17 cellular contexts compared by ENCODE assay signal in the genomic region with DNA sequence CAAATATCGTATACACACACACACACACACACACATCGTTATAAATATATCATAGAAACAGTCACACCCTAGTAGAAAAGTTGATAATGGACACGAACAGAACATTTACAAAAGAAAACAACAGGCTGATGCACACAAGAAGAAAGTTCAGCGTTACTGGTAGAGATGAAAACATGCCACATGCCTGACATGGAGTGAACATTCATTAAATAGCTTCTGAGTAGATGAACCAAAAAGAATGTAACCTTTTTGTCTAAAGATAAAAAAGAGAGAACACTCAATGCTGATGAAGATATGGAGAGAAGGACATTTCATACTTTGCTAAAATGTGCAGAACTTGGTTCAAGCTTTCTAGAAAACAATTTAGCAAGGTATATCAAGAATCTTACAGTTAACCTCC.
A peak's percentile ranks its signal among the peaks of the same experiment; 100 is the strongest.
DNase-seq lines count a peak whose midpoint lies in the region; ATAC-seq lines count a peak whose summit lies in the region.
"Had no signal": no experiment of that assay in that cellular context is flagged by ENCODE, and none has a peak within 500 bp of the region (broad histone marks: within the 10 kb centered on the region; RNA-seq: fewer than 3 reads in every experiment).

No MANE protein-coding gene starts in this region.

- H2BK120ac ChIP-seq in mesenchymal stem cell (ENCODE audit: low read depth, low read length), result no peak overlapping the region

- no peaks in the 10 kb centered on the region for H3K9me3 Mint-ChIP-seq in activated CD4-positive, alpha-beta T cell treated with anti-CD3 and anti-CD28 coated beads for 36 hours (ENCODE audit: low read depth)
- no peaks in the 10 kb centered on the region for H3K9me3 Mint-ChIP-seq in activated naive CD8-positive, alpha-beta T cell treated with anti-CD3 and anti-CD28 coated beads for 36 hours

- intact Hi-C loops in activated CD4-positive, alpha-beta T cell treated with anti-CD3 and anti-CD28 coated beads for 36 hours (cut with DNase I, micrococcal nuclease), result no loop called here

- peaks cover 98% of the 10 kb centered on the region for H3K79me2 ChIP-seq in GM23248 (ENCODE audit: insufficient read depth)

- peak overlapping the region; percentile 100 for H3K9ac ChIP-seq in GM23248
- H3K9ac ChIP-seq in mesenchymal stem cell (ENCODE audit: low read length), result peak overlapping the region; percentile 91

- H3K36me3 ChIP-seq in GM23248 (ENCODE audit: low read depth) (peaks cover 74% of the 10 kb centered on the region), mesenchymal stem cell (ENCODE audit: control insufficient read depth in 1 of 2, insufficient read depth in 2 of 2, low read depth in 1 of 2, low read length in 2 of 2) (peaks cover 19 to 79% of the 10 kb centered on the region in 2 experiments)

- H3K27me3 ChIP-seq in GM23248 (replicated peaks; ENCODE audit: insufficient read depth) (no peaks in the 10 kb centered on the region), mesenchymal stem cell (ENCODE audit: control insufficient read depth in 1 of 2, insufficient read depth in 1 of 2, low read length in 2 of 2) (no peaks in the 10 kb centered on the region)
- H3K27me3 ChIP-seq: testis had no signal

- no peak overlapping the region for H3K23ac ChIP-seq in mesenchymal stem cell (ENCODE audit: low read length in 2 of 2)

- H3F3A ChIP-seq in GM23248 (ENCODE audit: insufficient read depth), result peaks cover 95% of the 10 kb centered on the region

- peak overlapping the region; percentile 94 for H3K4me2 ChIP-seq in GM23248 (ENCODE audit: unreplicated experiment)
- no peak overlapping the region for H3K4me2 ChIP-seq in mesenchymal stem cell (ENCODE audit: low read length, poor library complexity, severe bottlenecking)

- CTCF ChIA-PET in activated CD4-positive, alpha-beta T cell treated with anti-CD3 and anti-CD28 coated beads for 36 hours (lab: Charles Lee), result interaction anchor here (0.7 to 9.3 kb wide), 5 partner anchors 13 to 162 kb away, joined by 3 to 96 read pairs (median 4); no protein-coding TSS in a partner anchor

- H3K27ac ChIP-seq in GM23248, result peak overlapping the region; percentile 98
- H3K27ac ChIP-seq in mesenchymal stem cell (ENCODE audit: low read length, poor library complexity, severe bottlenecking), result peak overlapping the region; percentile 96
- H3K27ac ChIP-seq: testis had no signal

- no peak overlapping the region for H2BK5ac ChIP-seq in mesenchymal stem cell (ENCODE audit: low read depth, low read length, poor library complexity, severe bottlenecking)

- no peak overlapping the region for H3K14ac ChIP-seq in mesenchymal stem cell (ENCODE audit: low read length in 2 of 2)

- peaks cover 90% of the 10 kb centered on the region for H3K36me3 Mint-ChIP-seq in activated CD4-positive, alpha-beta T cell treated with anti-CD3 and anti-CD28 coated beads for 36 hours (ENCODE audit: low read depth)
- H3K36me3 Mint-ChIP-seq in activated naive CD8-positive, alpha-beta T cell treated with anti-CD3 and anti-CD28 coated beads for 36 hours, result peaks cover 87% of the 10 kb centered on the region

- H3K9me2 ChIP-seq in GM23248 (ENCODE audit: insufficient read depth), result no peaks in the 10 kb centered on the region

- H4K91ac ChIP-seq in mesenchymal stem cell (ENCODE audit: low read length), result no peak overlapping the region

- 68 to 74% methylated on average over 4 of the region's 4 CpGs for WGBS in GM23248 (ENCODE audit: low coverage in 1 of 2, low lambda C conversion rate in 2 of 2, missing lambda C conversion rate in 2 of 2), 2 experiments
- WGBS in mesenchymal stem cell, result 44% methylated on average over 4 of the region's 4 CpGs

- no peaks in the 10 kb centered on the region for H3K9me3 ChIP-seq in GM23248 (ENCODE audit: low read depth)
- H3K9me3 ChIP-seq in mesenchymal stem cell (ENCODE audit: control insufficient read depth, low read length), result no peaks in the 10 kb centered on the region
- H3K9me3 ChIP-seq: testis had no signal

- no peak overlapping the region for H4K8ac ChIP-seq in mesenchymal stem cell (ENCODE audit: low read length)

- H3K4me3 Mint-ChIP-seq in activated CD4-positive, alpha-beta T cell treated with anti-CD3 and anti-CD28 coated beads for 36 hours, result peak overlapping the region; percentile 16
- peak overlapping the region; percentile 8 for H3K4me3 Mint-ChIP-seq in activated naive CD8-positive, alpha-beta T cell treated with anti-CD3 and anti-CD28 coated beads for 36 hours

- no peak overlapping the region for H2BK15ac ChIP-seq in mesenchymal stem cell (ENCODE audit: low read depth, poor library complexity, severe bottlenecking)

- no peaks in the 10 kb centered on the region for H3K27me3 Mint-ChIP-seq in activated CD4-positive, alpha-beta T cell treated with anti-CD3 and anti-CD28 coated beads for 36 hours
- no peaks in the 10 kb centered on the region for H3K27me3 Mint-ChIP-seq in activated naive CD8-positive, alpha-beta T cell treated with anti-CD3 and anti-CD28 coated beads for 36 hours

- DNase-seq in activated CD4-positive, alpha-beta T cell treated with anti-CD3 and anti-CD28 coated beads for 36 hours, result no peak
- no peak for DNase-seq in activated CD4-positive, alpha-beta T cell treated with anti-CD3 and anti-CD28 coated beads, Interleukin-2, amount 50 U/mL, for 48 hours
- DNase-seq in GM23248 (no peak), mesenchymal stem cell (peak; percentile 33), GDM1 (lab: John Stamatoyannopoulos, UW) (no peak)
- DNase-seq in activated naive CD8-positive, alpha-beta T cell treated with anti-CD3 and anti-CD28 coated beads for 36 hours, result no peak
- DNase-seq: ACHN; activated gamma-delta T cell; cortex of kidney; mesendoderm; NCI-H2171; occipital lobe; stimulated activated CD4-positive, alpha-beta T cell treated with anti-CD3 and anti-CD28 coated beads, Interleukin-12 subunit alpha, Interleukin-12 subunit beta, amount 100 ng/mL, for 4 hours; testis had no signal

- in situ Hi-C loops in GM23248 (cut with MboI), result no loop called here

- POLR2A ChIA-PET in activated CD4-positive, alpha-beta T cell treated with anti-CD3 and anti-CD28 coated beads for 36 hours (lab: Charles Lee), result no interaction called here

- peaks cover 86% of the 10 kb centered on the region for H3K4me1 Mint-ChIP-seq in activated CD4-positive, alpha-beta T cell treated with anti-CD3 and anti-CD28 coated beads for 36 hours
- peaks cover 76% of the 10 kb centered on the region for H3K4me1 Mint-ChIP-seq in activated naive CD8-positive, alpha-beta T cell treated with anti-CD3 and anti-CD28 coated beads for 36 hours

- ATAC-seq in activated CD4-positive, alpha-beta T cell treated with anti-CD3 and anti-CD28 coated beads for 36 hours, result no peak
- ATAC-seq in GM21390 (IDR thresholded peaks at IDR 0.05; ENCODE audit: unreplicated experiment) (no peak), GM21825 (IDR thresholded peaks at IDR 0.05; ENCODE audit: unreplicated experiment) (no peak)
- ATAC-seq: activated CD4-positive, CD25-positive, alpha-beta regulatory T cell treated with anti-CD3 and anti-CD28 coated beads, Interleukin-2, amount 50 U/mL, for 24 hours had no signal

- H3K4me1 ChIP-seq in GM23248 (ENCODE audit: insufficient read depth) (peaks cover 52% of the 10 kb centered on the region), mesenchymal stem cell (ENCODE audit: control insufficient read depth, insufficient read depth, low read depth, low read length) (peaks cover 26% of the 10 kb centered on the region)

- no peak overlapping the region for H3K18ac ChIP-seq in mesenchymal stem cell (ENCODE audit: low read depth in 1 of 2, low read length in 2 of 2)

- no peak overlapping the region for H3K4ac ChIP-seq in mesenchymal stem cell (ENCODE audit: low read depth in 1 of 2, low read length in 2 of 2)

- H3K27ac Mint-ChIP-seq in activated CD4-positive, alpha-beta T cell treated with anti-CD3 and anti-CD28 coated beads for 36 hours, result peak overlapping the region; percentile 70
- peak overlapping the region; percentile 73 for H3K27ac Mint-ChIP-seq in activated naive CD8-positive, alpha-beta T cell treated with anti-CD3 and anti-CD28 coated beads for 36 hours

- H4K20me1 ChIP-seq in GM23248 (ENCODE audit: insufficient read depth), result no peaks in the 10 kb centered on the region; the same call in 1 of the 2 replicates

- H2BK12ac ChIP-seq in mesenchymal stem cell (ENCODE audit: low read length in 2 of 2), result no peak overlapping the region

- H3K4me3 ChIP-seq in GM23248, result peak overlapping the region; percentile 99
- H3K4me3 ChIP-seq in mesenchymal stem cell (ENCODE audit: insufficient read depth in 1 of 2, low read depth in 1 of 2, low read length in 2 of 2), result peak overlapping the region in 1 of 2 experiments; percentile 69
- H3K4me3 ChIP-seq: testis had no signal

- no peak overlapping the region for H2AFZ ChIP-seq in GM23248
- no peak overlapping the region for H2AFZ ChIP-seq in mesenchymal stem cell (ENCODE audit: low read depth, low read length)

- H3K79me1 ChIP-seq in mesenchymal stem cell (replicated peaks; ENCODE audit: low read length, poor library complexity, severe bottlenecking), result no peaks in the 10 kb centered on the region

- H2AK5ac ChIP-seq in mesenchymal stem cell (ENCODE audit: low read length, severe bottlenecking), result no peak overlapping the region
